ENCODE assay signal across 9 cellular contexts in the genomic region with DNA sequence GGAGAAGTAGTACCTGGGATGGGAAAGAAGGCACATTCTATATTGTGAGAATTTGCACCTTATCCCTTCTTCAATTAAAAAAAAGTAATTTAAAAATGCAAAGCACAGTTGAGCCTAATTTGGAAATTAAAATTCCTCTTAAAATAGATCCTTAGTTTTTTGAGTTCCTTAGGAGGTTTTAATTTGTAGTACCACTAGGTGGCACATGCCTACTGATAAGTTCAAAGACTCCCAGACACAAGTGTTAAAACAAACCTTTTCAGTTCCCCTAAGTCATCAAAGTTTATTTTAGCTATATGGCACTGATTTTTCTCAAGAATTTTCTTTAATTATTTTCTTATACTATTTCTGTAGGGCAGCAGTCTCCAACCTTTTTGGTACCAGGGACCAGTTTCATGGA.
DNase-seq lines count a peak whose midpoint lies in the region; ATAC-seq and TF ChIP-seq lines count a peak whose summit lies in the region.
"Had no signal": no experiment of that assay in that cellular context is flagged by ENCODE, and none has a peak within 500 bp of the region (broad histone marks: within the 10 kb centered on the region; RNA-seq: fewer than 3 reads in every experiment).

No MANE protein-coding gene starts in this region.

- no peak overlapping the region for H3K4me3 Mint-ChIP-seq in endothelial cell (ENCODE audit: unreplicated experiment)
- no peak overlapping the region for H3K4me3 Mint-ChIP-seq in osteocyte (ENCODE audit: unreplicated experiment)
- H3K4me3 Mint-ChIP-seq: central memory CD8-positive, alpha-beta T cell had no signal

- TF ChIP-seq CTCF in heart left ventricle (IDR thresholded peaks at IDR 0.05) (peak; percentile 43 to 77 (median 56)), endothelial cell (IDR thresholded peaks at IDR 0.05; ENCODE audit: unreplicated experiment) (peak; percentile 84), osteocyte (IDR thresholded peaks at IDR 0.05) (peak; percentile 69)

- H3K9ac ChIP-seq in NT2/D1 (ENCODE audit: insufficient read length, low read depth): no peak overlapping the region

- H3K4me1 ChIP-seq in heart left ventricle: no peaks in the 10 kb centered on the region
- no peaks in the 10 kb centered on the region for H3K4me1 ChIP-seq in NT2/D1 (ENCODE audit: insufficient read depth, insufficient read length)

- H3K36me3 Mint-ChIP-seq in endothelial cell (ENCODE audit: low read depth, unreplicated experiment) (no peaks in the 10 kb centered on the region), osteocyte (ENCODE audit: unreplicated experiment) (no peaks in the 10 kb centered on the region)

- no peaks in the 10 kb centered on the region for H3K9me3 Mint-ChIP-seq in endothelial cell (ENCODE audit: unreplicated experiment)
- H3K9me3 Mint-ChIP-seq in osteocyte (ENCODE audit: unreplicated experiment): peaks cover 14% of the 10 kb centered on the region
- H3K9me3 Mint-ChIP-seq: central memory CD8-positive, alpha-beta T cell had no signal

- no peak overlapping the region for H3K4me3 ChIP-seq in heart left ventricle
- no peak overlapping the region for H3K4me3 ChIP-seq in NT2/D1 (ENCODE audit: insufficient read length, low read depth)

- DNase-seq in heart left ventricle: no peak
- no peak for DNase-seq in left ventricle myocardium superior
- DNase-seq in NT2/D1 (ENCODE audit: low read depth, low spot score): peak; percentile 16
- no peak for DNase-seq in endothelial cell (ENCODE audit: low spot score)
- no peak for DNase-seq in osteocyte (ENCODE audit: extremely low spot score, unreplicated experiment)
- DNase-seq in activated CD4-positive, CD25-positive, alpha-beta regulatory T cell (lab: John Stamatoyannopoulos, UW): no peak
- DNase-seq in substantia nigra (lab: John Stamatoyannopoulos, UW): no peak

- ATAC-seq in heart left ventricle (peak in 1 of 4 donors; percentile 56), left ventricle myocardium superior (no peak), HG03103 (IDR thresholded peaks at IDR 0.05; ENCODE audit: low read depth, unreplicated experiment) (peak; percentile 74)

- intact Hi-C loops in heart left ventricle (cut with DNase I) (loop anchor here in 6 of 10 donors (5.0 to 10.0 kb wide), 2 partner anchors 249 to 251 kb away; no protein-coding TSS in a partner anchor), left ventricle myocardium superior (cut with micrococcal nuclease) (loop anchor here (10.0 kb wide), 1 partner anchor 249 kb away; no protein-coding TSS in a partner anchor)

- TF ChIP-seq POLR2A in heart left ventricle (IDR thresholded peaks at IDR 0.05): no peak

- H3K36me3 ChIP-seq in heart left ventricle: peaks cover 0 to under 1% (median 0%) of the 10 kb centered on the region in 9 donors
- no peaks in the 10 kb centered on the region for H3K36me3 ChIP-seq in NT2/D1 (ENCODE audit: insufficient read depth, insufficient read length, low read length)

- peaks cover 0 to 18% (median 0%) of the 10 kb centered on the region in 12 donors for H3K9me3 ChIP-seq in heart left ventricle
- no peaks in the 10 kb centered on the region for H3K9me3 ChIP-seq in NT2/D1 (ENCODE audit: insufficient read depth, low read length)

- no peak overlapping the region for H3K27ac Mint-ChIP-seq in endothelial cell (ENCODE audit: unreplicated experiment)
- H3K27ac Mint-ChIP-seq in osteocyte (ENCODE audit: unreplicated experiment): no peak overlapping the region

- H3K27me3 Mint-ChIP-seq in endothelial cell (ENCODE audit: unreplicated experiment) (peaks cover 1% of the 10 kb centered on the region), osteocyte (ENCODE audit: unreplicated experiment) (no peaks in the 10 kb centered on the region)
- H3K27me3 Mint-ChIP-seq: central memory CD8-positive, alpha-beta T cell had no signal

- H3K4me1 Mint-ChIP-seq in endothelial cell (ENCODE audit: unreplicated experiment) (no peaks in the 10 kb centered on the region), osteocyte (ENCODE audit: unreplicated experiment) (no peaks in the 10 kb centered on the region)
- H3K4me1 Mint-ChIP-seq: central memory CD8-positive, alpha-beta T cell had no signal

- H3K27me3 ChIP-seq in heart left ventricle (no peaks in the 10 kb centered on the region), NT2/D1 (ENCODE audit: insufficient read depth, insufficient read length) (no peaks in the 10 kb centered on the region)

- H3K27ac ChIP-seq in heart left ventricle: no peak overlapping the region
- no peak overlapping the region for H3K27ac ChIP-seq in substantia nigra (ENCODE audit: low read depth, low read length, poor library complexity, severe bottlenecking)
